16 cellular contexts compared by ENCODE assay signal in genomic region chr3:127899769-127900168, GRCh38. TPM values are rescaled to one million over a fixed set of nuclear protein-coding genes. Genes with fewer than 3 reads are reported as not detected.
"Had no signal": no experiment of that assay in that cellular context is flagged by ENCODE, and none has a peak within 500 bp of the region (broad histone marks: within the 10 kb centered on the region; RNA-seq: fewer than 3 reads in every experiment).

No MANE protein-coding gene starts in this region.

- H3K36me3 Mint-ChIP-seq: activated naive CD8-positive, alpha-beta T cell treated with anti-CD3 and anti-CD28 coated beads for 36 hours; T-cell had no signal

- H3K9me3 ChIP-seq: esophagus squamous epithelium, heart left ventricle, tibial nerve had no signal

- H3K4me1 ChIP-seq: esophagus squamous epithelium, tibial nerve had no signal

- DNase-seq: activated CD4-positive, alpha-beta memory T cell treated with anti-CD3 and anti-CD28 coated beads, Interleukin-2, amount 10 ng/mL, durations not matched to agents 7 days and 5 days; activated gamma-delta T cell; activated naive CD8-positive, alpha-beta T cell treated with anti-CD3 and anti-CD28 coated beads for 36 hours; activated T-cell treated with anti-CD3 and anti-CD28 coated beads, Interleukin-2, amount 50 U/mL, for 48 hours; dorsolateral prefrontal cortex; esophagus squamous epithelium; heart left ventricle; stimulated activated CD4-positive, alpha-beta T cell treated with anti-CD3 and anti-CD28 coated beads, Interleukin-4, amount 100 ng/mL, for 4 hours; T-cell; T1000 had no signal

- H3K4me3 Mint-ChIP-seq: activated CD4-positive, alpha-beta memory T cell treated with anti-CD3 and anti-CD28 coated beads, Interleukin-2, amount 10 ng/mL, durations not matched to agents 7 days and 5 days; activated naive CD8-positive, alpha-beta T cell treated with anti-CD3 and anti-CD28 coated beads for 36 hours; neural crest cell; T-cell had no signal

- H3K27me3 ChIP-seq: dorsolateral prefrontal cortex, heart left ventricle, tibial nerve had no signal

- H3K4me3 ChIP-seq: dorsolateral prefrontal cortex, esophagus squamous epithelium, heart left ventricle, tibial nerve had no signal

- H3K27ac ChIP-seq: esophagus squamous epithelium, VCaP had no signal

- ATAC-seq: left lobe of liver, T-cell had no signal

- H3K4me1 Mint-ChIP-seq: activated CD4-positive, alpha-beta memory T cell treated with anti-CD3 and anti-CD28 coated beads, Interleukin-2, amount 10 ng/mL, durations not matched to agents 7 days and 5 days; activated naive CD8-positive, alpha-beta T cell treated with anti-CD3 and anti-CD28 coated beads for 36 hours; T-cell had no signal

- H3K27ac Mint-ChIP-seq: activated CD4-positive, alpha-beta memory T cell treated with anti-CD3 and anti-CD28 coated beads, Interleukin-2, amount 10 ng/mL, durations not matched to agents 7 days and 5 days; activated naive CD8-positive, alpha-beta T cell treated with anti-CD3 and anti-CD28 coated beads for 36 hours; T-cell had no signal

- H3K9me3 Mint-ChIP-seq: neural crest cell had no signal

- H3K36me3 ChIP-seq: esophagus squamous epithelium, heart left ventricle, tibial nerve had no signal

RNA-seq across cellular contexts. Expression of gene KBTBD12, which starts 15.3 kb away (rescaled TPM):
- total RNA-seq: activated CD4-positive, alpha-beta memory T cell treated with anti-CD3 and anti-CD28 coated beads, Interleukin-2, amount 10 ng/mL, durations not matched to agents 7 days and 5 days; activated naive CD8-positive, alpha-beta T cell treated with anti-CD3 and anti-CD28 coated beads for 36 hours; chondrocyte; neural crest cell; osteocyte; T-cell had no signal
